ENCODE assay signal across 31 cellular contexts in the genomic region with DNA sequence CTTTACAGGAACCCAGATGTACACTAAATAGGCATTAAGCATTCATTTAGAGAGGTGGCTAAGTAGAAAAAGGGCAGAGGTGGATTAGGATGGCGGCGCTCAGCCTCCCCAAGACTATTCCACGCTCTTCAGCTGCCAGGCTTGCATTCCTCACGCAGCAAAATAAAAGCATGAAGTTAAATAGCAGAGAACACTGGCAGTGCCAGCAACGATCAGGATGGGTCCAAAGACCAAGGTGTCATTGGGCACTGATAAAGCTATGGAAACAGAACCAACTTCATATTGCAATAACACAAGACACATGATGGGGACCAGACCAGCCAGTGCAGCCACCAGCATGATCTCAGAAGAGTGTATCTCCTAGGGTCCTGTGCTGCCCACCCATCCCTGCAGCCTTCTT. TPM values are rescaled to one million over a fixed set of nuclear protein-coding genes. Genes with fewer than 3 reads are reported as not detected.
"Had no signal": no experiment of that assay in that cellular context is flagged by ENCODE, and none has a peak within 500 bp of the region (broad histone marks: within the 10 kb centered on the region; RNA-seq: fewer than 3 reads in every experiment).

No MANE protein-coding gene starts in this region.

- H3K4me3 Mint-ChIP-seq: activated CD4-positive, alpha-beta memory T cell treated with anti-CD3 and anti-CD28 coated beads, Interleukin-2, amount 10 ng/mL, durations not matched to agents 7 days and 5 days; activated CD4-positive, alpha-beta T cell treated with anti-CD3 and anti-CD28 coated beads, Interleukin-2, amount 10 ng/mL, durations not matched to agents 7 days and 5 days; activated naive CD8-positive, alpha-beta T cell treated with anti-CD3 and anti-CD28 coated beads for 36 hours; activated naive CD8-positive, alpha-beta T cell treated with anti-CD3 and anti-CD28 coated beads, Interleukin-2, amount 50 U/mL, for 24 hours; activated T-cell treated with anti-CD3 and anti-CD28 coated beads, Interleukin-2, amount 50 U/mL, for 24 hours; activated T-cell treated with anti-CD3 and anti-CD28 coated beads, Interleukin-2, amount 50 U/mL, for 72 hours; effector memory CD8-positive, alpha-beta T cell; T-helper 17 cell; T-helper 2 cell treated with Interferon-gamma antibody and Interleukin-4, amounts not matched to agents 5 μg/mL and 100 μg/mL, for 36 hours had no signal

- H3K9me3 Mint-ChIP-seq: activated CD4-positive, alpha-beta memory T cell treated with anti-CD3 and anti-CD28 coated beads, Interleukin-2, amount 10 ng/mL, durations not matched to agents 7 days and 5 days; activated CD4-positive, alpha-beta T cell treated with anti-CD3 and anti-CD28 coated beads, Interleukin-2, amount 10 ng/mL, durations not matched to agents 7 days and 5 days; activated naive CD8-positive, alpha-beta T cell treated with anti-CD3 and anti-CD28 coated beads for 36 hours; activated naive CD8-positive, alpha-beta T cell treated with anti-CD3 and anti-CD28 coated beads, Interleukin-2, amount 50 U/mL, for 24 hours; activated T-cell treated with anti-CD3 and anti-CD28 coated beads, Interleukin-2, amount 50 U/mL, for 24 hours; activated T-cell treated with anti-CD3 and anti-CD28 coated beads, Interleukin-2, amount 50 U/mL, for 72 hours; effector memory CD8-positive, alpha-beta T cell; T-helper 2 cell treated with Interferon-gamma antibody and Interleukin-4, amounts not matched to agents 5 μg/mL and 100 μg/mL, for 36 hours had no signal

- H3K4me1 ChIP-seq: adrenal gland, body of pancreas, colonic mucosa, esophagus muscularis mucosa, gastrocnemius medialis had no signal

- H3K4me3 ChIP-seq: adrenal gland, body of pancreas, colonic mucosa, esophagus muscularis mucosa, gastrocnemius medialis, heart left ventricle had no signal

- ATAC-seq: activated naive CD8-positive, alpha-beta T cell treated with anti-CD3 and anti-CD28 coated beads, Interleukin-2, amount 50 U/mL, for 24 hours; activated T-cell treated with anti-CD3 and anti-CD28 coated beads, Interleukin-2, amount 50 U/mL, for 72 hours; body of pancreas; effector memory CD8-positive, alpha-beta T cell; gastrocnemius medialis; heart left ventricle; T-helper 17 cell had no signal

- H3K27ac Mint-ChIP-seq: activated CD4-positive, alpha-beta memory T cell treated with anti-CD3 and anti-CD28 coated beads, Interleukin-2, amount 10 ng/mL, durations not matched to agents 7 days and 5 days; activated CD4-positive, alpha-beta T cell treated with anti-CD3 and anti-CD28 coated beads, Interleukin-2, amount 10 ng/mL, durations not matched to agents 7 days and 5 days; activated naive CD8-positive, alpha-beta T cell treated with anti-CD3 and anti-CD28 coated beads for 36 hours; activated naive CD8-positive, alpha-beta T cell treated with anti-CD3 and anti-CD28 coated beads, Interleukin-2, amount 50 U/mL, for 24 hours; activated T-cell treated with anti-CD3 and anti-CD28 coated beads, Interleukin-2, amount 50 U/mL, for 24 hours; activated T-cell treated with anti-CD3 and anti-CD28 coated beads, Interleukin-2, amount 50 U/mL, for 72 hours; effector memory CD8-positive, alpha-beta T cell; T-helper 2 cell treated with Interferon-gamma antibody and Interleukin-4, amounts not matched to agents 5 μg/mL and 100 μg/mL, for 36 hours had no signal

- DNase-seq: activated CD4-positive, alpha-beta memory T cell treated with anti-CD3 and anti-CD28 coated beads, Interleukin-2, amount 10 ng/mL, durations not matched to agents 7 days and 5 days; activated CD4-positive, alpha-beta T cell treated with anti-CD3 and anti-CD28 coated beads for 1 hour; activated CD4-positive, alpha-beta T cell treated with anti-CD3 and anti-CD28 coated beads for 4 hours; activated CD4-positive, alpha-beta T cell treated with anti-CD3 and anti-CD28 coated beads, Interleukin-2, amount 10 ng/mL, durations not matched to agents 7 days and 5 days; activated CD4-positive, alpha-beta T cell treated with anti-CD3 and anti-CD28 coated beads, Interleukin-2, amount 50 U/mL, for 4 hours; activated CD8-positive, alpha-beta memory T cell treated with anti-CD3 and anti-CD28 coated beads, Interleukin-2, amount 50 U/mL, for 48 hours; activated gamma-delta T cell; activated naive CD4-positive, alpha-beta T cell; activated naive CD4-positive, alpha-beta T cell treated with anti-CD3 and anti-CD28 coated beads, Interleukin-2, amount 50 U/mL, for 16 hours; activated naive CD8-positive, alpha-beta T cell treated with anti-CD3 and anti-CD28 coated beads for 36 hours; activated naive CD8-positive, alpha-beta T cell treated with anti-CD3 and anti-CD28 coated beads, Interleukin-2, amount 50 U/mL, for 24 hours; activated T-cell treated with anti-CD3 and anti-CD28 coated beads for 4 hours; activated T-cell treated with anti-CD3 and anti-CD28 coated beads, Interleukin-2, amount 50 U/mL, for 24 hours; activated T-cell treated with anti-CD3 and anti-CD28 coated beads, Interleukin-2, amount 50 U/mL, for 72 hours; amygdala; aorta; body of pancreas; caudate nucleus; colonic mucosa; effector CD4-positive, alpha-beta T cell; effector memory CD8-positive, alpha-beta T cell; erythroblast; gastrocnemius medialis; glutamatergic neuron; heart left ventricle; T-helper 1 cell; T-helper 17 cell had no signal

- H3K36me3 ChIP-seq: adrenal gland, colonic mucosa, esophagus muscularis mucosa, gastrocnemius medialis, heart left ventricle had no signal

- H3K27me3 ChIP-seq: adrenal gland, body of pancreas, colonic mucosa, esophagus muscularis mucosa, foreskin keratinocyte, gastrocnemius medialis, heart left ventricle had no signal

- H3K27ac ChIP-seq: adrenal gland, body of pancreas, colonic mucosa, esophagus muscularis mucosa, foreskin keratinocyte, gastrocnemius medialis, heart left ventricle had no signal

- H3K27me3 Mint-ChIP-seq: activated CD4-positive, alpha-beta memory T cell treated with anti-CD3 and anti-CD28 coated beads, Interleukin-2, amount 10 ng/mL, durations not matched to agents 7 days and 5 days; activated CD4-positive, alpha-beta T cell treated with anti-CD3 and anti-CD28 coated beads, Interleukin-2, amount 10 ng/mL, durations not matched to agents 7 days and 5 days; activated naive CD8-positive, alpha-beta T cell treated with anti-CD3 and anti-CD28 coated beads for 36 hours; activated naive CD8-positive, alpha-beta T cell treated with anti-CD3 and anti-CD28 coated beads, Interleukin-2, amount 50 U/mL, for 24 hours; activated T-cell treated with anti-CD3 and anti-CD28 coated beads, Interleukin-2, amount 50 U/mL, for 24 hours; effector memory CD8-positive, alpha-beta T cell; T-helper 17 cell had no signal

- H3K9me3 ChIP-seq: adrenal gland, body of pancreas, colonic mucosa, esophagus muscularis mucosa, gastrocnemius medialis, heart left ventricle had no signal

RNA-seq across cellular contexts. Expression of a gene that starts 42.0 kb away (rescaled TPM):
- total RNA-seq: gastrocnemius medialis had no signal
